8 cellular contexts compared by ENCODE assay signal in the genomic region with DNA sequence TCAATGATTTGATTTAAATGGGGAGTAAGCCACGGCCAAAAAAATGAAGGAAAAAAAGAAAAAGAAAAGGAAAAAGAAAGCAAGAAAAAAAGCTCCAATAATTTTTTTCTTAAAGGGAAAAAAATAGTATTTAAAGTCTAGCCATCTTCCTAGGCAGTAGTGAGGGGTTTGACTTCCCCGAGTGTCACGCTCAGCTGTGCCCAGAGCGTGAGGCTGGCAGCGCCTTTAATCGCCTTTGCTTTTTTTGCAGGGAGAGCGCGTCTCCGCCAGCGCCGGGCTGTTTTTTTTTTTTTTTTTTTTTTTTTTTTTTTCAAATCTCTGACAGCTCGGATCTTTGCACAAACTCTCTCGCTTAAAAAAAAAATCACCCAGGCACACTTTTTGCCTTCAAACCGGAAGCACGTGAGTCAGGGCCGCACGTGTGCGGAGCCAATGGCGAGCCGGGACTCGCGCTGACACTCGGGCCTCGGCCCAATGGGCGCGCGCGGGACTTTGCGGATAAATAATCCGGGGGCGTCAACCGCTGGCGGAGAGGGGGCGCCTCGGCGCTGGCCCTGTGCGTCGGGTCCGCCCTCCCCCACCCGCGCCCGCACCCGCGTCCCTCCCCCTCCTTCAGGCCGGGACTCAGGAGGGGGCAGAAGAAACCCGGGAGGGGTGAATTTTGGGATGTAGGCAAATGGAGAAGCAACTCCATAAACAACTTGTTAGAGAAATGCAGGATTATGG. TPM values are rescaled to one million over a fixed set of nuclear protein-coding genes. Genes with fewer than 3 reads are reported as not detected.
A peak's percentile ranks its signal among the peaks of the same experiment; 100 is the strongest.
DNase-seq lines count a peak whose midpoint lies in the region; ATAC-seq lines count a peak whose summit lies in the region.

A gene (minus strand): TSS at position 202 of the 726 bp plus-strand sequence. CDS start 481 bp downstream, outside the sequence.

- no peaks in the 10 kb centered on the region for H3K9me3 Mint-ChIP-seq in activated CD4-positive, alpha-beta T cell treated with anti-CD3 and anti-CD28 coated beads for 36 hours (ENCODE audit: low read depth)
- H3K9me3 Mint-ChIP-seq in activated CD4-positive, alpha-beta memory T cell treated with anti-CD3 and anti-CD28 coated beads, Interleukin-2, amount 10 ng/mL, durations not matched to agents 7 days and 5 days, result no peaks in the 10 kb centered on the region

- CTCF ChIA-PET in activated CD4-positive, alpha-beta T cell treated with anti-CD3 and anti-CD28 coated beads for 36 hours (lab: Charles Lee), result interaction anchor here (0.7 to 1.2 kb wide), 4 partner anchors 8 to 550 kb away, joined by 3 to 8 read pairs (median 4); no protein-coding TSS in a partner anchor
- CTCF ChIA-PET in activated CD4-positive, alpha-beta memory T cell treated with anti-CD3 and anti-CD28 coated beads, Interleukin-2, amount 10 ng/mL, durations not matched to agents 7 days and 5 days (lab: Charles Lee), result interaction anchor here (0.8 kb wide), 3 partner anchors 8 to 16 kb away, joined by 3 read pairs; no protein-coding TSS in a partner anchor

- H3K4me1 Mint-ChIP-seq in activated CD4-positive, alpha-beta T cell treated with anti-CD3 and anti-CD28 coated beads for 36 hours, result peaks cover 28% of the 10 kb centered on the region
- peaks cover 4% of the 10 kb centered on the region for H3K4me1 Mint-ChIP-seq in activated CD4-positive, alpha-beta memory T cell treated with anti-CD3 and anti-CD28 coated beads, Interleukin-2, amount 10 ng/mL, durations not matched to agents 7 days and 5 days

- ATAC-seq in activated CD4-positive, alpha-beta T cell treated with anti-CD3 and anti-CD28 coated beads for 36 hours, result peak; percentile 59
- ATAC-seq in HG03442 (IDR thresholded peaks at IDR 0.05; ENCODE audit: unreplicated experiment), result no peak

- POLR2A ChIA-PET in activated CD4-positive, alpha-beta T cell treated with anti-CD3 and anti-CD28 coated beads for 36 hours (lab: Charles Lee), result interaction anchor here (0.6 kb wide), 1 partner anchor 256 kb away, joined by 3 read pairs; no protein-coding TSS in a partner anchor
- POLR2A ChIA-PET in activated CD4-positive, alpha-beta memory T cell treated with anti-CD3 and anti-CD28 coated beads, Interleukin-2, amount 10 ng/mL, durations not matched to agents 7 days and 5 days (lab: Charles Lee), result interaction anchor here (1.6 kb wide), 1 partner anchor 13 kb away, joined by 4 read pairs; no protein-coding TSS in a partner anchor

- H3K36me3 Mint-ChIP-seq in activated CD4-positive, alpha-beta T cell treated with anti-CD3 and anti-CD28 coated beads for 36 hours (ENCODE audit: low read depth), result peaks cover 1% of the 10 kb centered on the region
- H3K36me3 Mint-ChIP-seq in activated CD4-positive, alpha-beta memory T cell treated with anti-CD3 and anti-CD28 coated beads, Interleukin-2, amount 10 ng/mL, durations not matched to agents 7 days and 5 days (ENCODE audit: low read depth), result peaks cover 11% of the 10 kb centered on the region

- DNase-seq in activated CD4-positive, alpha-beta T cell treated with anti-CD3 and anti-CD28 coated beads for 36 hours, result peak; percentile 65
- DNase-seq in activated CD4-positive, alpha-beta T cell treated with anti-CD3 and anti-CD28 coated beads, Interleukin-2, amount 50 U/mL, for 1 hour, result no peak
- DNase-seq in activated CD4-positive, alpha-beta memory T cell treated with anti-CD3 and anti-CD28 coated beads, Interleukin-2, amount 10 ng/mL, durations not matched to agents 7 days and 5 days, result no peak
- DNase-seq in stromal cell of bone marrow (ENCODE audit: low read depth), result peak; percentile 86
- DNase-seq in dermis blood vessel endothelial cell, result no peak
- DNase-seq in DMS53 treated with DMSO at 0.1 percent for 48 hours (lab: John Stamatoyannopoulos, UW; ENCODE audit: unreplicated experiment), result no peak

- intact Hi-C loops in activated CD4-positive, alpha-beta T cell treated with anti-CD3 and anti-CD28 coated beads for 36 hours (cut with DNase I, micrococcal nuclease), result no loop called here

- H3K4me3 ChIP-seq in iPS-11a (ENCODE audit: low read depth, low read length), result peak within 1 kb of the TSS; percentile 13

- peak within 1 kb of the TSS; percentile 55 for H3K4me3 Mint-ChIP-seq in activated CD4-positive, alpha-beta T cell treated with anti-CD3 and anti-CD28 coated beads for 36 hours
- H3K4me3 Mint-ChIP-seq in activated CD4-positive, alpha-beta memory T cell treated with anti-CD3 and anti-CD28 coated beads, Interleukin-2, amount 10 ng/mL, durations not matched to agents 7 days and 5 days, result no peak within 1 kb of the TSS

- no peak within 1 kb of the TSS for H3K27ac Mint-ChIP-seq in activated CD4-positive, alpha-beta T cell treated with anti-CD3 and anti-CD28 coated beads for 36 hours
- peak within 1 kb of the TSS; percentile 64 for H3K27ac Mint-ChIP-seq in activated CD4-positive, alpha-beta memory T cell treated with anti-CD3 and anti-CD28 coated beads, Interleukin-2, amount 10 ng/mL, durations not matched to agents 7 days and 5 days

- peaks cover 76% of the 10 kb centered on the region for H3K27me3 Mint-ChIP-seq in activated CD4-positive, alpha-beta T cell treated with anti-CD3 and anti-CD28 coated beads for 36 hours
- H3K27me3 Mint-ChIP-seq in activated CD4-positive, alpha-beta memory T cell treated with anti-CD3 and anti-CD28 coated beads, Interleukin-2, amount 10 ng/mL, durations not matched to agents 7 days and 5 days, result peaks cover 82% of the 10 kb centered on the region

RNA-seq across cellular contexts. Expression of the gene that starts here (rescaled TPM):
- not detected for total RNA-seq in activated CD4-positive, alpha-beta T cell treated with anti-CD3 and anti-CD28 coated beads for 36 hours
- not detected for total RNA-seq in activated CD4-positive, alpha-beta memory T cell treated with anti-CD3 and anti-CD28 coated beads, Interleukin-2, amount 10 ng/mL, durations not matched to agents 7 days and 5 days
- not detected in 2 replicates for total RNA-seq in dermis blood vessel endothelial cell

Comparison
In these comparisons a context has a peak if more than half of its experiments do, and no peak if none do; other contexts are left out.
1. Peak in DNase-seq and ATAC-seq in activated CD4-positive, alpha-beta T cell treated with anti-CD3 and anti-CD28 coated beads for 36 hours; RNA of the gene not detected or under 1 TPM.